Comparison of ENCODE assay signal across 8 cellular contexts in genomic region chr4:11428701-11429571, GRCh38. TPM values are rescaled to one million over a fixed set of nuclear protein-coding genes. Genes with fewer than 3 reads are reported as not detected.
DNase-seq lines count a peak whose midpoint lies in the region; ATAC-seq and TF ChIP-seq lines count a peak whose summit lies in the region.

HS3ST1 (minus strand) TSS chr4:11428894; CDS start chr4:11400005, 28,889 bp downstream.

- no peak within 1 kb of the TSS for H3K4ac ChIP-seq in neuronal stem cell (ENCODE audit: low read length)

- H2BK5ac ChIP-seq in neuronal stem cell (ENCODE audit: low read length), result no peak within 1 kb of the TSS

- peaks cover 19% of the 10 kb centered on the region for H3K27me3 Mint-ChIP-seq in activated naive CD4-positive, alpha-beta T cell treated with anti-CD3 and anti-CD28 coated beads, Interleukin-2, amount 50 U/mL, for 24 hours

- ATAC-seq in GM18861 (IDR thresholded peaks at IDR 0.05; ENCODE audit: unreplicated experiment) (peak; percentile 63), HG03064 (IDR thresholded peaks at IDR 0.05; ENCODE audit: low read depth, unreplicated experiment) (peak; percentile 75)

- H3K9ac ChIP-seq in neuronal stem cell (ENCODE audit: low read depth, low read length, poor library complexity), result peak within 1 kb of the TSS; percentile 63

- H4K8ac ChIP-seq in neuronal stem cell (ENCODE audit: low read depth, low read length), result no peak within 1 kb of the TSS

- H3K4me1 Mint-ChIP-seq in activated naive CD4-positive, alpha-beta T cell treated with anti-CD3 and anti-CD28 coated beads, Interleukin-2, amount 50 U/mL, for 24 hours, result peaks cover 16% of the 10 kb centered on the region

- peak within 1 kb of the TSS; percentile 40 for H2BK15ac ChIP-seq in neuronal stem cell (ENCODE audit: low read length)

- TF ChIP-seq CTCF in transverse colon (IDR thresholded peaks at IDR 0.05), result peak; percentile 59 to 89 (median 75)

- H3K23ac ChIP-seq in neuronal stem cell (ENCODE audit: low read depth, low read length, poor library complexity), result peak within 1 kb of the TSS; percentile 25

- H3K4me2 ChIP-seq in neuronal stem cell (ENCODE audit: insufficient read depth, low read length, poor library complexity, severe bottlenecking), result peak within 1 kb of the TSS; percentile 97

- H3K27ac ChIP-seq in neuronal stem cell (replicated peaks; ENCODE audit: low read length) (no peak within 1 kb of the TSS), transverse colon (peak within 1 kb of the TSS; percentile 77 to 83 (median 81))

- no peaks in the 10 kb centered on the region for H3K36me3 ChIP-seq in neuronal stem cell (replicated peaks in 1 of 2; ENCODE audit: control insufficient read depth in 2 of 2, insufficient read depth in 2 of 2, low read length in 2 of 2)
- no peaks in the 10 kb centered on the region for H3K36me3 ChIP-seq in transverse colon

- no peaks in the 10 kb centered on the region for H3K36me3 Mint-ChIP-seq in activated naive CD4-positive, alpha-beta T cell treated with anti-CD3 and anti-CD28 coated beads, Interleukin-2, amount 50 U/mL, for 24 hours

- in situ Hi-C loops in ACHN (cut with HindIII; ENCODE audit: low pct_ligation_motif_present, low pct_unique_long_range_greater_than_20kb, low sequenced_read_pairs), result no loop called here
- in situ Hi-C loops in transverse colon (cut with MboI; ENCODE audit: low pct_ligation_motif_present in 1 of 4, low pct_unique_long_range_greater_than_20kb in 1 of 4, low sequenced_read_pairs in 3 of 4), result loop anchor here in 1 of 4 donors (10.0 kb wide), 1 partner anchor 844 kb away; no protein-coding TSS in a partner anchor

- H2AK5ac ChIP-seq in neuronal stem cell (ENCODE audit: low read depth, low read length), result peak within 1 kb of the TSS; percentile 34

- H3K4me3 ChIP-seq in neuronal stem cell (ENCODE audit: low read length in 2 of 2) (peak within 1 kb of the TSS; percentile 40 to 79), transverse colon (peak within 1 kb of the TSS; percentile 5 to 75 (median 58))

- H3K9me3 ChIP-seq in neuronal stem cell (replicated peaks in 1 of 2; ENCODE audit: control insufficient read depth in 2 of 2, insufficient read depth in 1 of 2, low read depth in 1 of 2, low read length in 2 of 2), result no peaks in the 10 kb centered on the region
- H3K9me3 ChIP-seq in transverse colon, result no peaks in the 10 kb centered on the region

- peak; percentile 79 for DNase-seq in ACHN
- DNase-seq in NCI-H2171 (lab: John Stamatoyannopoulos, UW), result peak; percentile 73
- DNase-seq in head of caudate nucleus, result peak in 41 of 42 donors; percentile 21 to 81 (median 66)
- DNase-seq in neuronal stem cell (ENCODE audit: low spot score), result peak; percentile 64
- peak; percentile 91 for DNase-seq in transverse colon

- no peak within 1 kb of the TSS for H2BK12ac ChIP-seq in neuronal stem cell (ENCODE audit: low read length)

- TF ChIP-seq POLR2A in transverse colon (IDR thresholded peaks at IDR 0.05), result peak; percentile 78

- H2BK120ac ChIP-seq in neuronal stem cell (ENCODE audit: low read depth, low read length), result no peak within 1 kb of the TSS

- peak within 1 kb of the TSS; percentile 15 for H3K14ac ChIP-seq in neuronal stem cell (ENCODE audit: low read length)

- intact Hi-C loops in head of caudate nucleus (cut with DNase I) (no loop called here), transverse colon (cut with DNase I; ENCODE audit: low total_unique reads) (no loop called here)

- no peaks in the 10 kb centered on the region for H3K9me3 Mint-ChIP-seq in activated naive CD4-positive, alpha-beta T cell treated with anti-CD3 and anti-CD28 coated beads, Interleukin-2, amount 50 U/mL, for 24 hours

- TF ChIP-seq EP300 in transverse colon (IDR thresholded peaks at IDR 0.05; ENCODE audit: low read depth), result no peak

- peak within 1 kb of the TSS; percentile 91 for H2AFZ ChIP-seq in neuronal stem cell (ENCODE audit: low read length)

- no peak within 1 kb of the TSS for H3K27ac Mint-ChIP-seq in activated naive CD4-positive, alpha-beta T cell treated with anti-CD3 and anti-CD28 coated beads, Interleukin-2, amount 50 U/mL, for 24 hours

- H3K4me3 Mint-ChIP-seq in activated naive CD4-positive, alpha-beta T cell treated with anti-CD3 and anti-CD28 coated beads, Interleukin-2, amount 50 U/mL, for 24 hours, result peak within 1 kb of the TSS; percentile 71

- no peak within 1 kb of the TSS for H4K91ac ChIP-seq in neuronal stem cell (ENCODE audit: low read depth, low read length, poor library complexity)

- H3K18ac ChIP-seq in neuronal stem cell (ENCODE audit: low read length), result peak within 1 kb of the TSS; percentile 77

- H3K27me3 ChIP-seq in neuronal stem cell (ENCODE audit: control insufficient read depth in 3 of 3, insufficient read depth in 3 of 3, low read depth in 1 of 3, low read length in 3 of 3) (peaks cover 11 to 55% (median 32%) of the 10 kb centered on the region in 3 experiments), transverse colon (peaks cover 11% of the 10 kb centered on the region)

- H3K79me1 ChIP-seq in neuronal stem cell (ENCODE audit: low read depth, low read length), result no peaks in the 10 kb centered on the region

- no CpG with 5 or more reads among the region's 75 CpGs for WGBS in neuronal stem cell (ENCODE audit: extremely low coverage in 2 of 2, insufficient read length in 2 of 2, insufficient replicate concordance in 1 of 2), 2 donors
- WGBS in transverse colon (ENCODE audit: low coverage in 1 of 2), 2 donors, result 4% methylated on average over 52 of the region's 75 CpGs; no CpG with 5 or more reads in 1 of the 2 donors

- peaks cover 0 to 13% of the 10 kb centered on the region in 2 donors for H3K4me1 ChIP-seq in neuronal stem cell (ENCODE audit: control insufficient read depth in 2 of 2, insufficient read depth in 1 of 2, low read depth in 1 of 2, low read length in 2 of 2)
- H3K4me1 ChIP-seq in transverse colon, result peaks cover 0 to 20% (median 8%) of the 10 kb centered on the region in 4 donors

RNA-seq across cellular contexts. Expression of gene HS3ST1, which starts in this region (rescaled TPM):
- polyA plus RNA-seq in neuronal stem cell (2013, experiment 1 of 2), result 0.01 TPM
- polyA plus RNA-seq in neuronal stem cell (2013, experiment 2 of 2), result 0.01 TPM
- 1 to 10 TPM in 2 of 4 donors, not detected in 2; 3.2 to 4.9 TPM for total RNA-seq in transverse colon
